In genomic region chr17:43994272-43995149, GRCh38 we compare ENCODE assay signal across 8 cellular contexts. TPM values are rescaled to one million over a fixed set of nuclear protein-coding genes. Genes with fewer than 3 reads are reported as not detected.
A peak's percentile ranks its signal among the peaks of the same experiment; 100 is the strongest.
DNase-seq lines count a peak whose midpoint lies in the region; ATAC-seq and TF ChIP-seq lines count a peak whose summit lies in the region.

No MANE protein-coding gene starts in this region.

- H3K27ac Mint-ChIP-seq in neural crest cell (ENCODE audit: unreplicated experiment), result no peak overlapping the region

- H3K27ac ChIP-seq in Panc1 (ENCODE audit: low read length) (no peak overlapping the region), thoracic aorta (no peak overlapping the region)

- DNase-seq in AML-193 (lab: John Stamatoyannopoulos, UW), result peak; percentile 47 to 58
- no peak for DNase-seq in Panc1 (ENCODE audit: low read depth, low spot score)
- peak; percentile 45 for DNase-seq in activated effector memory CD4-positive, alpha-beta T cell treated with Interleukin-2 at 50 U/mL for 16 hours
- DNase-seq in foreskin fibroblast, result peak in 1 of 2 donors; percentile 87
- DNase-seq in neural crest cell (ENCODE audit: low read depth, low spot score), result peak; percentile 79
- DNase-seq in thoracic aorta (ENCODE audit: low spot score), result no peak

- TF ChIP-seq CTCF in Panc1 (IDR thresholded peaks at IDR 0.05), result peak; percentile 90
- peak; percentile 80 for TF ChIP-seq CTCF in foreskin fibroblast (IDR thresholded peaks at IDR 0.05; ENCODE audit: low read depth, low read length)
- TF ChIP-seq CTCF in neural crest cell (conservative IDR thresholded peaks at IDR 0.05), result peak; percentile 89
- peak; percentile 79 for TF ChIP-seq CTCF in thoracic aorta (IDR thresholded peaks at IDR 0.05)

- BruUV-seq in Panc1 (replicated peaks; lab: Mats Ljungman, UMichigan), result no TSS peak

- H3K4me3 ChIP-seq in Panc1 (ENCODE audit: low read depth in 2 of 2, low read length in 2 of 2), result peak overlapping the region; percentile 29 to 51
- H3K4me3 ChIP-seq in foreskin fibroblast (ENCODE audit: low read depth in 1 of 2, low read length in 2 of 2), result peak overlapping the region; percentile 39 to 43
- peak overlapping the region; percentile 46 for H3K4me3 ChIP-seq in thoracic aorta

- in situ Hi-C loops in Panc1 (cut with HindIII; ENCODE audit: low pct_unique_long_range_greater_than_20kb, low sequenced_read_pairs), result no loop called here

- POLR2A ChIA-PET in Panc1 (lab: Charles Lee), result no interaction called here

- no peaks in the 10 kb centered on the region for H3K4me1 Mint-ChIP-seq in neural crest cell

- ATAC-seq in GM21825 (IDR thresholded peaks at IDR 0.05; ENCODE audit: unreplicated experiment) (peak; percentile 61), Panc1 (peak; percentile 94), thoracic aorta (ENCODE audit: insufficient number of reproducible peaks, low FRiP score, low read depth) (no peak), HG02852 (IDR thresholded peaks at IDR 0.05; ENCODE audit: unreplicated experiment) (no peak)

- H3K9me3 ChIP-seq in Panc1 (ENCODE audit: control insufficient read depth, insufficient read depth, low read depth, low read length) (no peaks in the 10 kb centered on the region), thoracic aorta (no peaks in the 10 kb centered on the region)

- H3K9me3 Mint-ChIP-seq in neural crest cell, result no peaks in the 10 kb centered on the region

- H3K27me3 Mint-ChIP-seq in neural crest cell (ENCODE audit: low read depth), result peaks cover 32% of the 10 kb centered on the region

- H3K27me3 ChIP-seq in Panc1 (ENCODE audit: control insufficient read depth, insufficient read depth, low read length) (no peaks in the 10 kb centered on the region), thoracic aorta (replicated peaks; ENCODE audit: insufficient read depth) (no peaks in the 10 kb centered on the region)

- no peak overlapping the region for H3K4me3 Mint-ChIP-seq in neural crest cell

- intact Hi-C loops in Panc1 (cut with micrococcal nuclease; ENCODE audit: unreplicated experiment), result loop anchor here (2.0 kb wide), 2 partner anchors 52 to 116 kb away; partner anchors contain the start of gene PPY

- CTCF ChIA-PET in Panc1 (lab: Charles Lee), result interaction anchor here (0.6 to 1.5 kb wide), 3 partner anchors 11 to 104 kb away, joined by 3 to 7 read pairs (median 3); no protein-coding TSS in a partner anchor

- H3K4me1 ChIP-seq in Panc1 (ENCODE audit: control insufficient read depth, insufficient read depth, low read length), result no peaks in the 10 kb centered on the region
- H3K4me1 ChIP-seq in thoracic aorta (ENCODE audit: control insufficient read depth in 1 of 2, low read depth in 2 of 2), result peaks cover 0 to 11% of the 10 kb centered on the region in 2 donors

- H3K36me3 ChIP-seq in Panc1 (ENCODE audit: control insufficient read depth, insufficient read depth, low read length) (no peaks in the 10 kb centered on the region), thoracic aorta (no peaks in the 10 kb centered on the region)

- no peaks in the 10 kb centered on the region for H3K36me3 Mint-ChIP-seq in neural crest cell (ENCODE audit: low read depth)

RNA-seq across cellular contexts. Expression of gene NAGS, which starts 9.9 kb away (rescaled TPM):
- total RNA-seq in Panc1 (2021; ENCODE audit: unreplicated experiment) (2.7 TPM), neural crest cell (0.93 and 1.1 TPM in 2 replicates), thoracic aorta (under 1 TPM in 1 of 2 donors, not detected in 1; 0.92 TPM)
- 3.6 TPM for polyA plus RNA-seq in Panc1 (2012; ENCODE audit: insufficient read length)

RNA-seq across cellular contexts. Expression of gene TMEM101, which starts 20.3 kb away (rescaled TPM):
- total RNA-seq in Panc1 (2021; ENCODE audit: unreplicated experiment) (32.8 TPM), neural crest cell (24.0 and 26.9 TPM in 2 replicates), thoracic aorta (10 to 100 TPM; 21.9 to 24.4 TPM)
- polyA plus RNA-seq in Panc1 (2012; ENCODE audit: insufficient read length), result 45.9 TPM

RNA-seq across cellular contexts. Expression of gene PYY, which starts 40.8 kb away (rescaled TPM):
- total RNA-seq in Panc1 (2021; ENCODE audit: unreplicated experiment), result not detected
- polyA plus RNA-seq in Panc1 (2012; ENCODE audit: insufficient read length), result not detected
- not detected in 2 replicates for total RNA-seq in neural crest cell
- not detected for total RNA-seq in thoracic aorta

RNA-seq across cellular contexts. Expression of gene PPY, which starts 52.2 kb away (rescaled TPM):
- total RNA-seq in Panc1 (2021; ENCODE audit: unreplicated experiment), result not detected
- polyA plus RNA-seq in Panc1 (2012; ENCODE audit: insufficient read length), result not detected
- not detected in 2 replicates for total RNA-seq in neural crest cell
- total RNA-seq in thoracic aorta, result not detected

Comparison
In these comparisons a context has a peak if more than half of its experiments do, and no peak if none do; other contexts are left out.
1. DNase-seq: peak in AML-193 (2 of 2), activated effector memory CD4-positive, alpha-beta T cell treated with Interleukin-2 at 50 U/mL for 16 hours (single experiment) and neural crest cell (single experiment); none in Panc1 (single experiment) and thoracic aorta (single experiment).
2. ATAC-seq: peak in GM21825 (single experiment) and Panc1 (single experiment); none in thoracic aorta (single experiment) and HG02852 (single experiment).
3. Peak in every context shown above with its lines, with median percentiles within 50 percentile points of each other: H3K4me3 ChIP-seq and CTCF ChIP-seq.